ENCODE assay signal across 8 cellular contexts in genomic region chr11:77589521-77590193, GRCh38. TPM values are rescaled to one million over a fixed set of nuclear protein-coding genes. Genes with fewer than 3 reads are reported as not detected.
DNase-seq lines count a peak whose midpoint lies in the region; ATAC-seq, FAIRE-seq and TF ChIP-seq lines count a peak whose summit lies in the region.

AQP11 (plus strand) TSS chr11:77589953; CDS start chr11:77589993, 40 bp downstream.

- H3K27me3 Mint-ChIP-seq in T-helper 2 cell treated with Interferon-gamma antibody and Interleukin-4, amounts not matched to agents 5 μg/mL and 100 μg/mL, for 36 hours (ENCODE audit: low read depth), result peaks cover 2% of the 10 kb centered on the region

- H2AFZ ChIP-seq in GM12878 (ENCODE audit: control insufficient read depth, low read depth, low read length), result peak within 1 kb of the TSS; percentile 96

- POLR2A ChIA-PET in GM12878 (lab: Charles Lee), result interaction anchor here (1.1 kb wide), 1 partner anchor 25 kb away, joined by 3 read pairs; no protein-coding TSS in a partner anchor

- H3K36me3 ChIP-seq in GM12878 (ENCODE audit: control insufficient read depth in 2 of 2, insufficient read depth in 2 of 2, low read length in 1 of 2) (no peaks in the 10 kb centered on the region), iPS DF 6.9 (ENCODE audit: control insufficient read depth, insufficient read depth, low read length) (no peaks in the 10 kb centered on the region)

- SMC1A ChIA-PET in GM12878 (lab: Charles Lee; ENCODE audit: uncharacterized antibody, unreplicated experiment), result interaction anchor here (1.3 kb wide), 1 partner anchor 30 kb away, joined by 3 read pairs; no protein-coding TSS in a partner anchor

- in situ Hi-C loops in GM12878 (cut with MboI), result no loop called here

- H3K36me3 Mint-ChIP-seq in T-helper 2 cell treated with Interferon-gamma antibody and Interleukin-4, amounts not matched to agents 5 μg/mL and 100 μg/mL, for 36 hours (ENCODE audit: low read depth), result no peaks in the 10 kb centered on the region

- FAIRE-seq in GM12878 (lab: Jason Lieb, UNC), result peak; percentile 18

- peak within 1 kb of the TSS; percentile 48; the same call in 1 of the 2 replicates for H3K9ac ChIP-seq in GM12878 (ENCODE audit: control insufficient read depth, insufficient read depth, low read length)

- no peaks in the 10 kb centered on the region for H3K27me3 ChIP-seq in GM12878 (replicated peaks in 1 of 2; ENCODE audit: control insufficient read depth in 2 of 2, insufficient read depth in 2 of 2, low read length in 1 of 2)
- no peaks in the 10 kb centered on the region for H3K27me3 ChIP-seq in iPS DF 6.9 (ENCODE audit: control insufficient read depth, insufficient read depth, low read length)

- no peaks in the 10 kb centered on the region for H3K9me3 Mint-ChIP-seq in T-helper 2 cell treated with Interferon-gamma antibody and Interleukin-4, amounts not matched to agents 5 μg/mL and 100 μg/mL, for 36 hours

- H4K20me1 ChIP-seq in GM12878 (ENCODE audit: control insufficient read depth, insufficient read depth), result no peaks in the 10 kb centered on the region

- ATAC-seq in GM18498 (IDR thresholded peaks at IDR 0.05; ENCODE audit: unreplicated experiment) (peak; percentile 94), HG02840 (IDR thresholded peaks at IDR 0.05; ENCODE audit: low FRiP score, unreplicated experiment) (peak; percentile 83), GM12878 (peak; percentile 97)

- under 1% methylated on average over 31 of the region's 75 CpGs for WGBS in GM12878 (ENCODE audit: insufficient coverage, insufficient replicate concordance, low lambda C conversion rate, missing lambda C conversion rate)
- no CpG with 5 or more reads among the region's 75 CpGs for WGBS in iPS DF 6.9 (ENCODE audit: insufficient coverage, insufficient read length)

- intact Hi-C loops in GM12878 (cut with micrococcal nuclease; ENCODE audit: unreplicated experiment), result no loop called here

- H3K79me2 ChIP-seq in GM12878 (ENCODE audit: control insufficient read depth, insufficient read depth, low read length), result no peaks in the 10 kb centered on the region

- peak; percentile 56 for TF ChIP-seq POLR2A in GM12878 (IDR thresholded peaks at IDR 0.05; ENCODE audit: low read depth, low read length)

- no TSS peak for BruUV-seq in GM12878 (replicated peaks; lab: Mats Ljungman, UMichigan)

- peaks cover 14% of the 10 kb centered on the region for H3K4me1 Mint-ChIP-seq in T-helper 2 cell treated with Interferon-gamma antibody and Interleukin-4, amounts not matched to agents 5 μg/mL and 100 μg/mL, for 36 hours (ENCODE audit: low read depth)

- no peak for TF ChIP-seq RAD21 in GM12878 (IDR thresholded peaks at IDR 0.05; ENCODE audit: insufficient read depth, low read depth, low read length)

- H3K27ac ChIP-seq in GM12878 (ENCODE audit: control insufficient read depth, insufficient read depth), result no peak within 1 kb of the TSS
- H3K27ac ChIP-seq in iPS DF 6.9 (ENCODE audit: low read length), result no peak within 1 kb of the TSS

- H3K27ac Mint-ChIP-seq in T-helper 2 cell treated with Interferon-gamma antibody and Interleukin-4, amounts not matched to agents 5 μg/mL and 100 μg/mL, for 36 hours, result peak within 1 kb of the TSS; percentile 61

- TF ChIP-seq CTCF in GM12878 (IDR thresholded peaks at IDR 0.05 in 2 of 3, conservative IDR thresholded peaks at IDR 0.05 in 1 of 3; ENCODE audit: control insufficient read depth in 2 of 3, extremely low read depth in 1 of 3, insufficient read depth in 1 of 3, low read depth in 3 of 3, low read length in 3 of 3), result no peak
- TF ChIP-seq CTCF in retinal pigment epithelial cell (conservative IDR thresholded peaks at IDR 0.05; ENCODE audit: low read depth, low read length), result no peak

- DNase-seq in NCI-H1417 treated with DMSO at 0.1 percent for 48 hours (lab: John Stamatoyannopoulos, UW), result peak; percentile 47
- DNase-seq in T-helper 2 cell treated with Interferon-gamma antibody and Interleukin-4, amounts not matched to agents 5 μg/mL and 100 μg/mL, for 36 hours (ENCODE audit: low spot score), result peak; percentile 81
- peak; percentile 24 for DNase-seq in GM12878 (ENCODE audit: low read depth, low spot score)
- peak; percentile 57 for DNase-seq in iPS DF 6.9 (ENCODE audit: low read depth, low spot score)
- DNase-seq in retinal pigment epithelial cell (ENCODE audit: low read depth), result no peak
- DNase-seq in cortex of kidney (lab: John Stamatoyannopoulos, UW), result no peak

- RAD21 ChIA-PET in GM12878 (lab: Charles Lee; ENCODE audit: unreplicated experiment), result interaction anchor here (0.6 to 0.7 kb wide), 3 partner anchors 19 to 907 kb away, joined by 3 to 5 read pairs (median 3); no protein-coding TSS in a partner anchor

- peaks cover 6% of the 10 kb centered on the region; the same call in 1 of the 2 replicates for H3K4me1 ChIP-seq in GM12878 (ENCODE audit: control insufficient read depth, insufficient read depth, low read length)
- 0 out of 2 replicates have a peak, but pooled peaks cover 2% of the 10 kb centered on the region for H3K4me1 ChIP-seq in iPS DF 6.9 (ENCODE audit: control insufficient read depth, insufficient read depth, low read length)

- H3K4me2 ChIP-seq in GM12878 (ENCODE audit: control insufficient read depth, insufficient read depth), result peak within 1 kb of the TSS; percentile 85

- CTCF ChIA-PET in GM12878 (lab: Yijun Ruan, JAX), result interaction anchor here (1.3 kb wide), 1 partner anchor 29 kb away, joined by 6 read pairs; no protein-coding TSS in a partner anchor

- H3K9me3 ChIP-seq in GM12878 (replicated peaks; ENCODE audit: control insufficient read depth, insufficient read depth, low read length), result no peaks in the 10 kb centered on the region
- no peaks in the 10 kb centered on the region for H3K9me3 ChIP-seq in iPS DF 6.9 (ENCODE audit: control insufficient read depth, insufficient read depth, low read length)

- H3K4me3 ChIP-seq in GM12878 (peak within 1 kb of the TSS; percentile 83), iPS DF 6.9 (ENCODE audit: low read length) (peak within 1 kb of the TSS; percentile 54), retinal pigment epithelial cell (ENCODE audit: low read length) (peak within 1 kb of the TSS; percentile 67)

- H3K4me3 Mint-ChIP-seq in T-helper 2 cell treated with Interferon-gamma antibody and Interleukin-4, amounts not matched to agents 5 μg/mL and 100 μg/mL, for 36 hours, result peak within 1 kb of the TSS; percentile 89

- TF ChIP-seq EP300 in GM12878 (IDR thresholded peaks at IDR 0.05; ENCODE audit: borderline replicate concordance in 1 of 2, control insufficient read depth in 1 of 2, low read depth in 2 of 2, low read length in 2 of 2), result no peak

TF ChIP-seq in GM12878, 131 proteins besides CTCF, POLR2A, EP300 and RAD21 (continues in another document):
- TF ChIP-seq ZNF384 (IDR thresholded peaks at IDR 0.05; ENCODE audit: borderline replicate concordance, low read depth, low read length), result no peak
- TF ChIP-seq ZBTB11 (CRISPR knock-in tag; IDR thresholded peaks at IDR 0.05), result no peak
- no peak for TF ChIP-seq TCF7 (IDR thresholded peaks at IDR 0.05; ENCODE audit: borderline replicate concordance)
- TF ChIP-seq WRNIP1 (IDR thresholded peaks at IDR 0.05; ENCODE audit: borderline replicate concordance, low read depth, low read length), result no peak
- no peak for TF ChIP-seq ETV6 (conservative IDR thresholded peaks at IDR 0.05 in 1 of 2, IDR thresholded peaks at IDR 0.05 in 1 of 2; ENCODE audit: borderline replicate concordance in 1 of 2, low read depth in 1 of 2)
- TF ChIP-seq FOS (IDR thresholded peaks at IDR 0.05; ENCODE audit: borderline replicate concordance, extremely low read depth, insufficient read length), result no peak
- no peak for TF ChIP-seq NFXL1 (IDR thresholded peaks at IDR 0.05; ENCODE audit: borderline replicate concordance)

RNA-seq across cellular contexts. Expression of gene AQP11, which starts in this region (rescaled TPM):
- 0.96 and 1.4 TPM in 2 replicates for total RNA-seq in GM12878 (2013; cell fraction: nucleolus; rRNA removed)
- 0.49 and 0.62 TPM in 2 replicates for total RNA-seq in GM12878 (2014; rRNA removed)
- total RNA-seq in GM12878 (2014; rRNA removed; fragmentation: Illumina TruSeq; extraction: Trizol), result 0.18 and 0.23 TPM in 2 replicates
- 0.56 and 0.64 TPM in 2 replicates for total RNA-seq in GM12878 (2021)
- 0.50 TPM for polyA plus RNA-seq in GM12878 (2011; ENCODE audit: low read depth)
- polyA plus RNA-seq in GM12878 (2011; rRNA removed), result 0.14 and 0.20 TPM in 2 replicates
- polyA plus RNA-seq in GM12878 (2011; cell fraction: cytosol; rRNA removed), result 0.10 and 0.38 TPM in 2 replicates
- 1.6 and 2.1 TPM in 2 replicates for polyA plus RNA-seq in GM12878 (2011; cell fraction: nucleus; rRNA removed)
- polyA plus RNA-seq in GM12878 (2012), result 1.1 and 1.6 TPM in 2 replicates
- 0.16 and 0.17 TPM in 2 replicates for polyA plus RNA-seq in GM12878 (2014; fragmentation: Illumina TruSeq; extraction: Trizol)
- polyA plus RNA-seq in GM12878 (2014; fragmentation: Nextera tagmentation; extraction: Ambion mirVana), result under 1 TPM; 0.46 to 0.52 TPM
- polyA plus RNA-seq in GM12878 (2014; rRNA removed), result 0.23 and 0.63 TPM in 2 replicates
- polyA plus RNA-seq in GM12878 (2016; fragmentation: Nextera tagmentation; extraction: Ambion mirVana), result 1 to 10 TPM; 1.7 to 2.1 TPM
- 0.21 TPM in 1 of 2 replicates, not detected in the other for polyA minus RNA-seq in GM12878 (2011; rRNA and poly(A)+ RNA removed)
- not detected in 2 replicates for polyA minus RNA-seq in GM12878 (2011; cell fraction: cytosol; rRNA and poly(A)+ RNA removed)
- 0.24 and 0.77 TPM in 2 replicates for polyA minus RNA-seq in GM12878 (2011; cell fraction: nucleus; rRNA and poly(A)+ RNA removed)

Comparison
In these comparisons a context has a peak if more than half of its experiments do, and no peak if none do; other contexts are left out.
1. DNase-seq: peak in NCI-H1417 treated with DMSO at 0.1 percent for 48 hours (single experiment), T-helper 2 cell treated with Interferon-gamma antibody and Interleukin-4, amounts not matched to agents 5 μg/mL and 100 μg/mL, for 36 hours (single experiment), GM12878 (single experiment) and iPS DF 6.9 (single experiment); none in retinal pigment epithelial cell (single experiment) and cortex of kidney (single experiment).
2. Peak in every context shown above with its lines, with median percentiles within 50 percentile points of each other: ATAC-seq and H3K4me3 ChIP-seq.